Comparison of ENCODE assay signal across 8 cellular contexts in genomic region chr16:29257377-29258336, GRCh38.
DNase-seq lines count a peak whose midpoint lies in the region; ATAC-seq, FAIRE-seq and TF ChIP-seq lines count a peak whose summit lies in the region.
"Not testable (repeated sequence)": the region's sequence is repeated elsewhere in the genome, so short reads cannot be mapped to it uniquely, and the experiment has no call there.

No MANE protein-coding gene starts in this region.

- peak; percentile 28; the same call in 2 of the 3 replicates for TF ChIP-seq CTCF in A549 (IDR thresholded peaks at IDR 0.05)
- TF ChIP-seq CTCF in WERI-Rb-1 (IDR thresholded peaks at IDR 0.05; ENCODE audit: low read depth, low read length): peak; percentile 53
- TF ChIP-seq CTCF in foreskin keratinocyte (conservative IDR thresholded peaks at IDR 0.05): peak; percentile 59
- peak; percentile 15 for TF ChIP-seq CTCF in psoas muscle (IDR thresholded peaks at IDR 0.05)

- H3K4me2 ChIP-seq in A549: not testable (repeated sequence)

- DNase-seq in A549 (ENCODE audit: low read depth in 1 of 2, low spot score in 1 of 2); foreskin keratinocyte; left lobe of liver (ENCODE audit: low spot score): not testable (repeated sequence)
- DNase-seq in EH (ENCODE audit: low read depth) (peak; percentile 30), NCI-H1694 treated with DMSO at 0.1 percent for 48 hours (lab: John Stamatoyannopoulos, UW) (peak; percentile 1), WERI-Rb-1 (peak; percentile 33), cerebellum (ENCODE audit: low spot score) (peak; percentile 27), psoas muscle (peak in 1 of 2 donors; percentile 39)

- TF ChIP-seq EP300 in A549 (IDR thresholded peaks at IDR 0.05): not testable (repeated sequence)

- ATAC-seq in A549 (peak; percentile 35 to 46; a peak in 3 of 6 replicates), left lobe of liver (peak; percentile 35), psoas muscle (peak; percentile 58 to 77 (median 68))
- ATAC-seq in foreskin keratinocyte: not testable (repeated sequence)

- peak overlapping the region; percentile 30 to 51; a peak in 4 of 6 replicates for H3K27ac ChIP-seq in A549
- H3K27ac ChIP-seq in WERI-Rb-1, foreskin keratinocyte, psoas muscle: not testable (repeated sequence)

- H3K4me3 ChIP-seq in A549; WERI-Rb-1 (ENCODE audit: low read depth, low read length); psoas muscle: not testable (repeated sequence)

- WGBS in A549 (ENCODE audit: missing lambda C conversion rate): 78% methylated on average over 16 of the region's 20 CpGs
- WGBS in psoas muscle, 3 donors: 29 to 51% (median 34%) methylated on average over 18 to 19 of the region's 20 CpGs

- not testable (repeated sequence) for H3K9me3 ChIP-seq in A549; WERI-Rb-1 (ENCODE audit: severe bottlenecking); psoas muscle

- TF ChIP-seq POLR2A in A549 (IDR thresholded peaks at IDR 0.05; ENCODE audit: low read length): not testable (repeated sequence)

- FAIRE-seq in A549 (lab: Jason Lieb, UNC): not testable (repeated sequence)

- not testable (repeated sequence) for H3K36me3 ChIP-seq in WERI-Rb-1; psoas muscle (ENCODE audit: insufficient read depth in 1 of 2, low read depth in 1 of 2)

- H3K27me3 ChIP-seq in WERI-Rb-1 (ENCODE audit: insufficient read depth, low read depth, severe bottlenecking); foreskin keratinocyte; psoas muscle (ENCODE audit: insufficient read depth in 3 of 3, low read length in 2 of 3): not testable (repeated sequence)

- CTCF ChIA-PET in A549 (lab: Yijun Ruan, JAX): interaction anchor here (0.8 to 1.3 kb wide), 2 partner anchors 100 to 143 kb away, joined by 3 read pairs; no protein-coding TSS in a partner anchor

- H3K4me1 ChIP-seq in A549: peaks cover 17% of the 10 kb centered on the region
- H3K4me1 ChIP-seq in foreskin keratinocyte, psoas muscle: not testable (repeated sequence)

- intact Hi-C loops in psoas muscle (cut with DNase I): not testable (repeated sequence)

- POLR2A ChIA-PET in A549 (lab: Yijun Ruan, JAX): not testable (repeated sequence)

- peak; percentile 34 to 55; a peak in 3 of 5 replicates for TF ChIP-seq RAD21 in A549 (conservative IDR thresholded peaks at IDR 0.05 in 1 of 2, IDR thresholded peaks at IDR 0.05 in 1 of 2)

TF ChIP-seq in A549, 52 proteins besides CTCF, POLR2A, EP300 and RAD21:
- peak; percentile 51 for TF ChIP-seq SMC3 (IDR thresholded peaks at IDR 0.05)
